ENCODE assay signal across 18 cellular contexts in genomic region chr9:130935660-130936271, GRCh38. TPM values are rescaled to one million over a fixed set of nuclear protein-coding genes. Genes with fewer than 3 reads are reported as not detected.
DNase-seq lines count a peak whose midpoint lies in the region; ATAC-seq and TF ChIP-seq lines count a peak whose summit lies in the region.
"Had no signal": no experiment of that assay in that cellular context is flagged by ENCODE, and none has a peak within 500 bp of the region (broad histone marks: within the 10 kb centered on the region; RNA-seq: fewer than 3 reads in every experiment).

No MANE protein-coding gene starts in this region.

- H3K4me1 Mint-ChIP-seq in neural crest cell: peaks cover 18% of the 10 kb centered on the region
- H3K4me1 Mint-ChIP-seq in activated CD8-positive, alpha-beta T cell treated with anti-CD3 and anti-CD28 coated beads, Interleukin-2, amount 10 ng/mL, durations not matched to agents 7 days and 5 days (ENCODE audit: low read depth): peaks cover 8% of the 10 kb centered on the region

- H3K4me3 ChIP-seq in brain microvascular endothelial cell (ENCODE audit: low read depth, low read length): no peak overlapping the region

- peaks cover 54% of the 10 kb centered on the region for H3K27me3 ChIP-seq in brain microvascular endothelial cell (replicated peaks)

- peak overlapping the region; percentile 27 for H3K4me3 Mint-ChIP-seq in neural crest cell
- no peak overlapping the region for H3K4me3 Mint-ChIP-seq in activated CD8-positive, alpha-beta T cell treated with anti-CD3 and anti-CD28 coated beads, Interleukin-2, amount 10 ng/mL, durations not matched to agents 7 days and 5 days

- peak overlapping the region; percentile 3 for H3K27ac ChIP-seq in brain microvascular endothelial cell
- H3K27ac ChIP-seq: HL-60 had no signal

- ATAC-seq in HG03025 (IDR thresholded peaks at IDR 0.05; ENCODE audit: low FRiP score, unreplicated experiment) (no peak), sciatic nerve (no peak)
- ATAC-seq in activated CD8-positive, alpha-beta T cell treated with anti-CD3 and anti-CD28 coated beads, Interleukin-2, amount 10 ng/mL, durations not matched to agents 7 days and 5 days: no peak
- ATAC-seq: activated naive CD4-positive, alpha-beta T cell treated with anti-CD3 and anti-CD28 coated beads, Interleukin-2, amount 50 U/mL, for 72 hours; T-cell had no signal

- peaks cover 69% of the 10 kb centered on the region for H3K27me3 Mint-ChIP-seq in neural crest cell (ENCODE audit: low read depth)
- peaks cover 50% of the 10 kb centered on the region for H3K27me3 Mint-ChIP-seq in activated CD8-positive, alpha-beta T cell treated with anti-CD3 and anti-CD28 coated beads, Interleukin-2, amount 10 ng/mL, durations not matched to agents 7 days and 5 days (ENCODE audit: low read depth)

- intact Hi-C loops in sciatic nerve (cut with DNase I): no loop called here

- H3K36me3 ChIP-seq in brain microvascular endothelial cell (replicated peaks): no peaks in the 10 kb centered on the region

- CTCF ChIA-PET in activated CD8-positive, alpha-beta T cell treated with anti-CD3 and anti-CD28 coated beads, Interleukin-2, amount 10 ng/mL, durations not matched to agents 7 days and 5 days (lab: Charles Lee): no interaction called here

- peak; percentile 26 for DNase-seq in ELR (ENCODE audit: low read depth)
- peak; percentile 35 for DNase-seq in NOMO-1 treated with DMSO at 0.1 percent for 48 hours (lab: John Stamatoyannopoulos, UW; ENCODE audit: unreplicated experiment)
- DNase-seq in brain microvascular endothelial cell: no peak
- no peak for DNase-seq in neural crest cell (ENCODE audit: low read depth, low spot score)
- no peak for DNase-seq in SW 1271 (lab: John Stamatoyannopoulos, UW)
- no peak for DNase-seq in sciatic nerve (ENCODE audit: low spot score)
- no peak for DNase-seq in activated CD8-positive, alpha-beta T cell treated with anti-CD3 and anti-CD28 coated beads, Interleukin-2, amount 10 ng/mL, durations not matched to agents 7 days and 5 days
- DNase-seq: activated CD4-positive, CD25-positive, alpha-beta regulatory T cell treated with anti-CD3 and anti-CD28 coated beads, Interleukin-2, amount 50 U/mL, for 72 hours; activated T-cell treated with anti-CD3 and anti-CD28 coated beads for 4 hours; central memory CD4-positive, alpha-beta T cell; DMS153; NCI-H2107; T-cell had no signal

- POLR2A ChIA-PET in activated CD8-positive, alpha-beta T cell treated with anti-CD3 and anti-CD28 coated beads, Interleukin-2, amount 10 ng/mL, durations not matched to agents 7 days and 5 days (lab: Charles Lee): no interaction called here

- in situ Hi-C loops in brain microvascular endothelial cell (cut with HindIII; ENCODE audit: low pct_ligation_motif_present, low sequenced_read_pairs): no loop called here

- no peaks in the 10 kb centered on the region for H3K9me3 Mint-ChIP-seq in neural crest cell
- no peaks in the 10 kb centered on the region for H3K9me3 Mint-ChIP-seq in activated CD8-positive, alpha-beta T cell treated with anti-CD3 and anti-CD28 coated beads, Interleukin-2, amount 10 ng/mL, durations not matched to agents 7 days and 5 days (ENCODE audit: insufficient read depth)
- H3K9me3 Mint-ChIP-seq: activated naive CD4-positive, alpha-beta T cell treated with anti-CD3 and anti-CD28 coated beads, Interleukin-2, amount 50 U/mL, for 72 hours; T-cell had no signal

- no peak overlapping the region for H3K27ac Mint-ChIP-seq in neural crest cell (ENCODE audit: unreplicated experiment)
- H3K27ac Mint-ChIP-seq in activated CD8-positive, alpha-beta T cell treated with anti-CD3 and anti-CD28 coated beads, Interleukin-2, amount 10 ng/mL, durations not matched to agents 7 days and 5 days: no peak overlapping the region
- H3K27ac Mint-ChIP-seq: activated naive CD4-positive, alpha-beta T cell treated with anti-CD3 and anti-CD28 coated beads, Interleukin-2, amount 50 U/mL, for 72 hours; B cell had no signal

- no peaks in the 10 kb centered on the region for H3K36me3 Mint-ChIP-seq in neural crest cell (ENCODE audit: low read depth)
- no peaks in the 10 kb centered on the region for H3K36me3 Mint-ChIP-seq in activated CD8-positive, alpha-beta T cell treated with anti-CD3 and anti-CD28 coated beads, Interleukin-2, amount 10 ng/mL, durations not matched to agents 7 days and 5 days (ENCODE audit: low read depth)
- H3K36me3 Mint-ChIP-seq: activated naive CD4-positive, alpha-beta T cell treated with anti-CD3 and anti-CD28 coated beads, Interleukin-2, amount 50 U/mL, for 72 hours; T-cell had no signal

- TF ChIP-seq CTCF in brain microvascular endothelial cell (IDR thresholded peaks at IDR 0.05; ENCODE audit: low read depth, low read length, missing control alignments) (no peak), neural crest cell (conservative IDR thresholded peaks at IDR 0.05) (no peak)

RNA-seq across cellular contexts. Expression of gene FIBCD1, which starts 3.3 kb away (rescaled TPM):
- 0.23 and 0.45 TPM in 2 replicates for total RNA-seq in neural crest cell
- not detected for total RNA-seq in sciatic nerve
- not detected for total RNA-seq in activated CD8-positive, alpha-beta T cell treated with anti-CD3 and anti-CD28 coated beads, Interleukin-2, amount 10 ng/mL, durations not matched to agents 7 days and 5 days
- total RNA-seq: activated naive CD4-positive, alpha-beta T cell treated with anti-CD3 and anti-CD28 coated beads, Interleukin-2, amount 50 U/mL, for 72 hours; B cell; T-cell had no signal

RNA-seq across cellular contexts. Expression of gene QRFP, which starts 39.2 kb away (rescaled TPM):
- total RNA-seq in neural crest cell: not detected in 2 replicates
- total RNA-seq in sciatic nerve: not detected
- total RNA-seq in activated CD8-positive, alpha-beta T cell treated with anti-CD3 and anti-CD28 coated beads, Interleukin-2, amount 10 ng/mL, durations not matched to agents 7 days and 5 days: not detected
- total RNA-seq: activated naive CD4-positive, alpha-beta T cell treated with anti-CD3 and anti-CD28 coated beads, Interleukin-2, amount 50 U/mL, for 72 hours; B cell; H7; T-cell had no signal

Comparison
In these comparisons a context has a peak if more than half of its experiments do, and no peak if none do; other contexts are left out.
1. DNase-seq: peak in ELR (single experiment) and NOMO-1 treated with DMSO at 0.1 percent for 48 hours (single experiment); none in brain microvascular endothelial cell (single experiment), neural crest cell (single experiment), SW 1271 (0 of 2), sciatic nerve (single experiment) and activated CD8-positive, alpha-beta T cell treated with anti-CD3 and anti-CD28 coated beads, Interleukin-2, amount 10 ng/mL, durations not matched to agents 7 days and 5 days (single experiment).